14 cellular contexts compared by ENCODE assay signal in genomic region chr4:155999743-156000142, GRCh38. TPM values are rescaled to one million over a fixed set of nuclear protein-coding genes. Genes with fewer than 3 reads are reported as not detected.
DNase-seq lines count a peak whose midpoint lies in the region; ATAC-seq, FAIRE-seq and TF ChIP-seq lines count a peak whose summit lies in the region.
"Had no signal": no experiment of that assay in that cellular context is flagged by ENCODE, and none has a peak within 500 bp of the region (broad histone marks: within the 10 kb centered on the region; RNA-seq: fewer than 3 reads in every experiment).

No MANE protein-coding gene starts in this region.

- no peak overlapping the region for H2AK5ac ChIP-seq in mesendoderm (ENCODE audit: low read length)

- no peak overlapping the region for H3K4me2 ChIP-seq in mesendoderm (ENCODE audit: low read length)

- H3K27me3 ChIP-seq in BE2C (no peaks in the 10 kb centered on the region), mesendoderm (ENCODE audit: insufficient read depth, low read length, poor library complexity) (peaks cover 5% of the 10 kb centered on the region), small intestine (ENCODE audit: control insufficient read depth in 2 of 2, insufficient read depth in 2 of 2, low read length in 2 of 2) (no peaks in the 10 kb centered on the region)
- H3K27me3 ChIP-seq: gastroesophageal sphincter had no signal

- H3K36me3 ChIP-seq in BE2C (no peaks in the 10 kb centered on the region), mesendoderm (ENCODE audit: control insufficient read depth, insufficient read depth, low read length) (no peaks in the 10 kb centered on the region), small intestine (ENCODE audit: control insufficient read depth in 2 of 2, insufficient read depth in 2 of 2, low read length in 2 of 2) (no peaks in the 10 kb centered on the region)
- H3K36me3 ChIP-seq: gastroesophageal sphincter had no signal

- no peak overlapping the region for H2BK15ac ChIP-seq in mesendoderm (replicated peaks; ENCODE audit: low read depth)

- H3K27ac Mint-ChIP-seq in T-cell, result no peak overlapping the region
- H3K27ac Mint-ChIP-seq: stimulated activated effector memory CD8-positive, alpha-beta T cell treated with anti-CD3 and anti-CD28 coated beads, Interleukin-12 subunit alpha, Interleukin-12 subunit beta, amount 100 ng/mL, for 72 hours had no signal

- TF ChIP-seq CTCF in BE2C (IDR thresholded peaks at IDR 0.05; ENCODE audit: low read depth, low read length) (peak; percentile 36), omental fat pad (IDR thresholded peaks at IDR 0.05) (no peak)

- H3K9me3 Mint-ChIP-seq in T-cell, result peaks cover 0 to 3% (median 3%) of the 10 kb centered on the region in 3 donors
- H3K9me3 Mint-ChIP-seq: stimulated activated effector memory CD8-positive, alpha-beta T cell treated with anti-CD3 and anti-CD28 coated beads, Interleukin-12 subunit alpha, Interleukin-12 subunit beta, amount 100 ng/mL, for 72 hours had no signal

- POLR2A ChIA-PET in T-cell (lab: Charles Lee), result no interaction called here

- H3K23ac ChIP-seq in mesendoderm (ENCODE audit: low read length), result no peak overlapping the region

- H2BK120ac ChIP-seq in mesendoderm (ENCODE audit: low read depth, low read length), result no peak overlapping the region

- no CpG with 5 or more reads among the region's 7 CpGs for WGBS in mesendoderm (ENCODE audit: extremely low coverage, insufficient coverage, low lambda C conversion rate)
- 31 to 38% (median 34%) methylated on average over 7 of the region's 7 CpGs for WGBS in small intestine, 3 donors

- H3K56ac ChIP-seq in mesendoderm (ENCODE audit: low read length), result peak overlapping the region; percentile 35

- CTCF ChIA-PET in T-cell (lab: Charles Lee), result no interaction called here

- no peaks in the 10 kb centered on the region for H3K36me3 Mint-ChIP-seq in T-cell
- H3K36me3 Mint-ChIP-seq: stimulated activated effector memory CD8-positive, alpha-beta T cell treated with anti-CD3 and anti-CD28 coated beads, Interleukin-12 subunit alpha, Interleukin-12 subunit beta, amount 100 ng/mL, for 72 hours had no signal

- no peaks in the 10 kb centered on the region for H3K4me1 ChIP-seq in BE2C
- H3K4me1 ChIP-seq in mesendoderm (ENCODE audit: control insufficient read depth, low read depth, low read length), result no peaks in the 10 kb centered on the region
- H3K4me1 ChIP-seq in small intestine (ENCODE audit: control insufficient read depth in 2 of 2, insufficient read depth in 1 of 2, low read depth in 1 of 2, low read length in 1 of 2), result no peaks in the 10 kb centered on the region
- H3K4me1 ChIP-seq: gastroesophageal sphincter had no signal

- ATAC-seq in HG03442 (IDR thresholded peaks at IDR 0.05; ENCODE audit: unreplicated experiment) (peak; percentile 50), HG02870 (IDR thresholded peaks at IDR 0.05; ENCODE audit: unreplicated experiment) (no peak), omental fat pad (ENCODE audit: low FRiP score) (no peak), T-cell (replicated peaks in 1 of 4) (no peak)
- ATAC-seq: gastroesophageal sphincter; stimulated activated effector memory CD8-positive, alpha-beta T cell treated with anti-CD3 and anti-CD28 coated beads, Interleukin-12 subunit alpha, Interleukin-12 subunit beta, amount 100 ng/mL, for 72 hours had no signal

- no peaks in the 10 kb centered on the region for H3K79me1 ChIP-seq in mesendoderm (ENCODE audit: low read length)

- peaks cover 0 to 6% of the 10 kb centered on the region in 2 donors for H3K27me3 Mint-ChIP-seq in T-cell

- no peaks in the 10 kb centered on the region for H3K9me3 ChIP-seq in BE2C
- H3K9me3 ChIP-seq in small intestine (ENCODE audit: control insufficient read depth, low read depth), result no peaks in the 10 kb centered on the region
- H3K9me3 ChIP-seq: gastroesophageal sphincter had no signal

- no peak overlapping the region for H3K4me3 ChIP-seq in BE2C (ENCODE audit: low read depth, low read length)
- H3K4me3 ChIP-seq in mesendoderm (ENCODE audit: low read length), result no peak overlapping the region
- H3K4me3 ChIP-seq in small intestine (ENCODE audit: low read depth in 1 of 2, low read length in 2 of 2), result no peak overlapping the region
- H3K4me3 ChIP-seq: gastroesophageal sphincter had no signal

- H3K79me2 ChIP-seq in mesendoderm (ENCODE audit: control insufficient read depth, insufficient read depth, low read length), result no peaks in the 10 kb centered on the region

- H3K9ac ChIP-seq in mesendoderm (ENCODE audit: low read length), result no peak overlapping the region

- H3K4me1 Mint-ChIP-seq in T-cell, result no peaks in the 10 kb centered on the region
- H3K4me1 Mint-ChIP-seq: stimulated activated effector memory CD8-positive, alpha-beta T cell treated with anti-CD3 and anti-CD28 coated beads, Interleukin-12 subunit alpha, Interleukin-12 subunit beta, amount 100 ng/mL, for 72 hours had no signal

- H3K4me3 Mint-ChIP-seq in T-cell, result no peak overlapping the region
- H3K4me3 Mint-ChIP-seq: stimulated activated effector memory CD8-positive, alpha-beta T cell treated with anti-CD3 and anti-CD28 coated beads, Interleukin-12 subunit alpha, Interleukin-12 subunit beta, amount 100 ng/mL, for 72 hours had no signal

- DNase-seq in BE2C, result peak; percentile 28
- peak; percentile 84 for DNase-seq in ecto neural progenitor cell (ENCODE audit: low spot score)
- DNase-seq in mesendoderm, result peak; percentile 82
- DNase-seq in small intestine, result no peak
- no peak for DNase-seq in omental fat pad (ENCODE audit: low spot score)
- no peak for DNase-seq in T-cell
- DNase-seq: activated naive CD4-positive, alpha-beta T cell treated with Interleukin-2 at 50 U/mL for 16 hours; COR-L47; NCI-H187 treated with DMSO at 0.1 percent for 48 hours; T1000 had no signal

- no peak for FAIRE-seq in small intestine (lab: Jason Lieb, UNC)

- no peak overlapping the region for H4K8ac ChIP-seq in mesendoderm (ENCODE audit: low read depth, low read length)

- no peak overlapping the region for H3K18ac ChIP-seq in mesendoderm (ENCODE audit: low read length)

- H2BK5ac ChIP-seq in mesendoderm (ENCODE audit: low read length), result no peak overlapping the region

- no peak overlapping the region for H4K5ac ChIP-seq in mesendoderm (ENCODE audit: low read length)

- no peak overlapping the region for H3K4ac ChIP-seq in mesendoderm (ENCODE audit: low read depth, low read length)

- H3K27ac ChIP-seq in mesendoderm (ENCODE audit: low read depth, low read length), result no peak overlapping the region
- H3K27ac ChIP-seq in small intestine (ENCODE audit: low read depth in 1 of 2, low read length in 1 of 2), result no peak overlapping the region
- H3K27ac ChIP-seq: gastroesophageal sphincter had no signal

RNA-seq across cellular contexts. Expression of gene CTSO, which starts 46.1 kb away (rescaled TPM):
- polyA plus RNA-seq in BE2C (2012; ENCODE audit: insufficient read depth, insufficient read length, low read depth), result 0.34 TPM
- 1.5 TPM for polyA plus RNA-seq in mesendoderm (2013, experiment 1 of 2)
- 1.4 TPM for polyA plus RNA-seq in mesendoderm (2013, experiment 2 of 2)
- 10 to 100 TPM in 1 of 3 donors, 1 to 10 TPM in 2; 6.5 to 10.8 (median 8.9) TPM for polyA plus RNA-seq in small intestine
- total RNA-seq in omental fat pad (10 to 100 TPM; 15.3 to 47.1 (median 20.9) TPM), T-cell (10 to 100 TPM; 10.4 to 14.1 (median 10.5) TPM)

Comparison
In these comparisons a context has a peak if more than half of its experiments do, and no peak if none do; other contexts are left out.
1. DNase-seq: peak in BE2C (single experiment), ecto neural progenitor cell (single experiment) and mesendoderm (single experiment); none in small intestine (single experiment), omental fat pad (single experiment) and T-cell (0 of 34).